ENCODE assay signal across 9 cellular contexts in the genomic region with DNA sequence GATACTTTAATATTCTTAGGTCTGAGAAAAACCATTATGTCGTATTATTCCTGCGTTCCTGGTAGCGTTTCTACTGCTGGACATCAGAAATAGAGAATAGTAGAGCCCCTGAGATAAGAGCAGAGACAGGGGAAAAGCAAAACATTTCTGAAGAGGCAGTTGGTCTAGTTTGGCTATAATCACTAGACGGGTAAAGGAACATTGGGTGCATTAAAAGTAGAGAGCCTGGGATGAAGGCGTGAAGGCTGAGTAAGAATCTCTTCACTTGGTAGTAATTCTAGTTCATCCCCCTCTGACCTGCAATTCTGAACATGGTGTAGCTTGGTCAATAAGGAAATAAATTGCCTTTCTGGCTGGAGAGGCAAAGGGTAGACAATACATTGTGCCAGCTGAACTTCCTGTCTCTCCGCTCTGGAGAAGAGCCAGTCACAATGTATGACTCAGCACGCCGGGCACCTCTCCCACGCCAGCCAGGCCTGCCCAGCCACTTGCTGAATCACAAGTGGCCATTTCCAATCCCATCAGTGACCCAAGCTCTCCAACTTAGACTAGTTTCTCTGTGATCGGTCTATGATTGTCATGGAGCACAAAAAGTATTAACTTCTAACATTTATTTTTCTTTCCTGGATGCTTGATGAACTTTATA.
A peak's percentile ranks its signal among the peaks of the same experiment; 100 is the strongest.
DNase-seq lines count a peak whose midpoint lies in the region; TF ChIP-seq lines count a peak whose summit lies in the region.
"Had no signal": no experiment of that assay in that cellular context is flagged by ENCODE, and none has a peak within 500 bp of the region (broad histone marks: within the 10 kb centered on the region; RNA-seq: fewer than 3 reads in every experiment).

No MANE protein-coding gene starts in this region.

- no peak for TF ChIP-seq CTCF in foreskin fibroblast (IDR thresholded peaks at IDR 0.05; ENCODE audit: low read depth, low read length)

- H3K4me3 ChIP-seq in foreskin fibroblast (ENCODE audit: low read depth in 1 of 2, low read length in 2 of 2): no peak overlapping the region
- H3K4me3 ChIP-seq in skeletal muscle cell (ENCODE audit: low read depth, low read length): no peak overlapping the region
- H3K4me3 ChIP-seq: BLaER1 had no signal

- peak; percentile 20 for DNase-seq in 8988T
- DNase-seq in HT1080 (ENCODE audit: low read depth): peak; percentile 96
- peak; percentile 79 for DNase-seq in SHP77 treated with DMSO at 0.1 percent for 48 hours (lab: John Stamatoyannopoulos, UW)
- peak; percentile 12 to 33 for DNase-seq in foreskin fibroblast
- DNase-seq in skeletal muscle cell (ENCODE audit: low read depth): peak; percentile 22
- DNase-seq in activated effector memory CD4-positive, alpha-beta T cell treated with Interleukin-2 at 50 U/mL for 16 hours: no peak
- no peak for DNase-seq in stimulated activated naive CD4-positive, alpha-beta T cell (lab: John Stamatoyannopoulos, UW)
- no peak for DNase-seq in activated naive CD4-positive, alpha-beta T cell treated with anti-CD3 and anti-CD28 coated beads, Interleukin-2, amount 50 U/mL, for 16 hours

Comparison
In these comparisons a context has a peak if more than half of its experiments do, and no peak if none do; other contexts are left out.
1. DNase-seq: peak in 8988T (single experiment), HT1080 (single experiment), SHP77 treated with DMSO at 0.1 percent for 48 hours (single experiment), foreskin fibroblast (2 of 2) and skeletal muscle cell (single experiment); none in activated effector memory CD4-positive, alpha-beta T cell treated with Interleukin-2 at 50 U/mL for 16 hours (single experiment), stimulated activated naive CD4-positive, alpha-beta T cell (0 of 6) and activated naive CD4-positive, alpha-beta T cell treated with anti-CD3 and anti-CD28 coated beads, Interleukin-2, amount 50 U/mL, for 16 hours (single experiment).